In the genomic region with DNA sequence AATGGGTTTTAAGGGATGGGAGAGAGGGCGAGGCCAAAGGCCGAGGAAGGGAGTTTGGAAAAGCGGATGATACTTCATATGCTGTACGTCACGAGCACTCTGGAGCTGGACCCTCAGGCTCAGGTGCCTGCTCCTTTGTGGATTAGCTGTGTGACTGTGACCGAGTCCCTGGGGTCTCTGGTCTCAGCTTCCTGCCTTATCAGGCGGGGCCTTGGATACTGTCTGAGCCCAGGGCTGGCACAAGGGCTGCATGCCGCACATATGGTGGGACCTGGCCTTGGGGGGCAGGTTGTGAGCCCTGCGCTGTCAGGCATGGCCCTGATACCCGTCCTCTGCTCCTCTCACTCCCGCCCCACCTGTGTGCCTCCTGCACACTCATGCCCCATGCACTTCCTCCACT, we compare ENCODE assay signal across 20 cellular contexts.
"Had no signal": no experiment of that assay in that cellular context is flagged by ENCODE, and none has a peak within 500 bp of the region (broad histone marks: within the 10 kb centered on the region; RNA-seq: fewer than 3 reads in every experiment).

No MANE protein-coding gene starts in this region.

- ATAC-seq: activated T-cell treated with anti-CD3 and anti-CD28 coated beads, Interleukin-2, amount 50 U/mL, for 72 hours had no signal

- H3K27ac Mint-ChIP-seq: activated T-cell treated with anti-CD3 and anti-CD28 coated beads, Interleukin-2, amount 50 U/mL, for 72 hours; natural killer cell treated with Interleukin-12 subunit alpha and Interleukin-12 subunit beta and Interleukin-15 and Interleukin-18, amount 100 ng/mL, for 72 hours; progenitor cell of endocrine pancreas had no signal

- H3K36me3 ChIP-seq: adrenal gland, breast epithelium, uterus, WERI-Rb-1 had no signal

- H3K9me3 ChIP-seq: adrenal gland, breast epithelium, uterus had no signal

- H3K27me3 ChIP-seq: adrenal gland, breast epithelium, uterus had no signal

- H3K4me3 ChIP-seq: adrenal gland, breast epithelium, lung, uterus had no signal

- H3K36me3 Mint-ChIP-seq: natural killer cell treated with Interleukin-12 subunit alpha and Interleukin-12 subunit beta and Interleukin-15 and Interleukin-18, amount 100 ng/mL, for 72 hours had no signal

- H3K9me3 Mint-ChIP-seq: activated T-cell treated with anti-CD3 and anti-CD28 coated beads, Interleukin-2, amount 50 U/mL, for 72 hours; natural killer cell treated with Interleukin-12 subunit alpha and Interleukin-12 subunit beta and Interleukin-15 and Interleukin-18, amount 100 ng/mL, for 72 hours had no signal

- H3K27ac ChIP-seq: adrenal gland, uterus, WERI-Rb-1 had no signal

- H3K4me3 Mint-ChIP-seq: activated T-cell treated with anti-CD3 and anti-CD28 coated beads, Interleukin-2, amount 50 U/mL, for 72 hours; natural killer cell treated with Interleukin-12 subunit alpha and Interleukin-12 subunit beta and Interleukin-15 and Interleukin-18, amount 100 ng/mL, for 72 hours had no signal

- DNase-seq: activated CD4-positive, alpha-beta T cell treated with anti-CD3 and anti-CD28 coated beads for 1 hour; activated CD8-positive, alpha-beta memory T cell treated with anti-CD3 and anti-CD28 coated beads for 24 hours; activated CD8-positive, alpha-beta memory T cell treated with anti-CD3 and anti-CD28 coated beads, Interleukin-2, amount 50 U/mL, for 48 hours; activated effector memory CD4-positive, alpha-beta T cell treated with anti-CD3 and anti-CD28 coated beads, Interleukin-2, amount 50 U/mL, for 16 hours; activated naive CD4-positive, alpha-beta T cell treated with anti-CD3 and anti-CD28 coated beads, Interleukin-2, amount 50 U/mL, for 16 hours; activated T-cell treated with anti-CD3 and anti-CD28 coated beads, Interleukin-2, amount 50 U/mL, for 72 hours; adrenal gland; cerebellar nuclear complex; cortex of kidney; effector CD4-positive, alpha-beta T cell; nucleus accumbens; small intestine; stimulated activated CD4-positive, alpha-beta T cell treated with anti-CD3 and anti-CD28 coated beads, Interleukin-4, amount 100 ng/mL, for 1 hour; SW 1271; uterus; WERI-Rb-1 had no signal

- H3K4me1 ChIP-seq: adrenal gland, breast epithelium, uterus had no signal
